Comparison of ENCODE assay signal across 9 cellular contexts in genomic region chr11:6402061-6402470, GRCh38. TPM values are rescaled to one million over a fixed set of nuclear protein-coding genes. Genes with fewer than 3 reads are reported as not detected.
DNase-seq lines count a peak whose midpoint lies in the region; ATAC-seq, FAIRE-seq and TF ChIP-seq lines count a peak whose summit lies in the region.
"Had no signal": no experiment of that assay in that cellular context is flagged by ENCODE, and none has a peak within 500 bp of the region (broad histone marks: within the 10 kb centered on the region; RNA-seq: fewer than 3 reads in every experiment).

No MANE protein-coding gene starts in this region.

- peaks cover 48% of the 10 kb centered on the region for H3K36me3 Mint-ChIP-seq in T-helper 2 cell treated with Interferon-gamma antibody and Interleukin-4, amounts not matched to agents 5 μg/mL and 100 μg/mL, for 36 hours (ENCODE audit: low read depth)
- peaks cover 5% of the 10 kb centered on the region for H3K36me3 Mint-ChIP-seq in stimulated activated memory B cell treated with anti-CD40 and anti-IgM and Interleukin-4, amounts not matched to agents 10 μg/mL and 1 μg/mL and 100 μg/mL, for 72 hours
- H3K36me3 Mint-ChIP-seq in glutamatergic neuron (ENCODE audit: unreplicated experiment): peaks cover 9% of the 10 kb centered on the region

- DNase-seq in activated CD4-positive, CD25-positive, alpha-beta regulatory T cell treated with anti-CD3 and anti-CD28 coated beads, Interleukin-2, amount 50 U/mL, for 72 hours: no peak
- peak; percentile 42 for DNase-seq in T-helper 2 cell treated with Interferon-gamma antibody and Interleukin-4, amounts not matched to agents 5 μg/mL and 100 μg/mL, for 36 hours (ENCODE audit: low spot score)
- DNase-seq in cerebellar cortex (ENCODE audit: low spot score): no peak
- no peak for DNase-seq in H54 (ENCODE audit: insufficient read length, low spot score)
- DNase-seq in glutamatergic neuron: no peak
- DNase-seq: 8988T had no signal

- peak overlapping the region; percentile 96 for H3K27ac Mint-ChIP-seq in T-helper 2 cell treated with Interferon-gamma antibody and Interleukin-4, amounts not matched to agents 5 μg/mL and 100 μg/mL, for 36 hours
- H3K27ac Mint-ChIP-seq in stimulated activated memory B cell treated with anti-CD40 and anti-IgM and Interleukin-4, amounts not matched to agents 10 μg/mL and 1 μg/mL and 100 μg/mL, for 72 hours: peak overlapping the region; percentile 84
- H3K27ac Mint-ChIP-seq in glutamatergic neuron (ENCODE audit: unreplicated experiment): no peak overlapping the region

- peak; percentile 10 to 18 for ATAC-seq in activated CD4-positive, CD25-positive, alpha-beta regulatory T cell treated with anti-CD3 and anti-CD28 coated beads, Interleukin-2, amount 50 U/mL, for 24 hours
- ATAC-seq in HG02798 (IDR thresholded peaks at IDR 0.05; ENCODE audit: poor library complexity, unreplicated experiment): peak; percentile 34
- ATAC-seq in stimulated activated memory B cell treated with anti-CD40 and anti-IgM and Interleukin-4, amounts not matched to agents 10 μg/mL and 1 μg/mL and 100 μg/mL, for 72 hours: peak; percentile 48

- H3K4me1 Mint-ChIP-seq in T-helper 2 cell treated with Interferon-gamma antibody and Interleukin-4, amounts not matched to agents 5 μg/mL and 100 μg/mL, for 36 hours (ENCODE audit: low read depth): peaks cover 57% of the 10 kb centered on the region
- H3K4me1 Mint-ChIP-seq in stimulated activated memory B cell treated with anti-CD40 and anti-IgM and Interleukin-4, amounts not matched to agents 10 μg/mL and 1 μg/mL and 100 μg/mL, for 72 hours: peaks cover 45% of the 10 kb centered on the region
- peaks cover 18% of the 10 kb centered on the region for H3K4me1 Mint-ChIP-seq in glutamatergic neuron (ENCODE audit: low read depth, unreplicated experiment)

- H3K9me3 Mint-ChIP-seq in T-helper 2 cell treated with Interferon-gamma antibody and Interleukin-4, amounts not matched to agents 5 μg/mL and 100 μg/mL, for 36 hours: no peaks in the 10 kb centered on the region
- no peaks in the 10 kb centered on the region for H3K9me3 Mint-ChIP-seq in stimulated activated memory B cell treated with anti-CD40 and anti-IgM and Interleukin-4, amounts not matched to agents 10 μg/mL and 1 μg/mL and 100 μg/mL, for 72 hours
- no peaks in the 10 kb centered on the region for H3K9me3 Mint-ChIP-seq in glutamatergic neuron (ENCODE audit: unreplicated experiment)

- no peak for FAIRE-seq in H54 (lab: Jason Lieb, UNC)

- peak overlapping the region; percentile 87 for H3K4me3 Mint-ChIP-seq in T-helper 2 cell treated with Interferon-gamma antibody and Interleukin-4, amounts not matched to agents 5 μg/mL and 100 μg/mL, for 36 hours
- peak overlapping the region; percentile 64 for H3K4me3 Mint-ChIP-seq in stimulated activated memory B cell treated with anti-CD40 and anti-IgM and Interleukin-4, amounts not matched to agents 10 μg/mL and 1 μg/mL and 100 μg/mL, for 72 hours
- H3K4me3 Mint-ChIP-seq in glutamatergic neuron (ENCODE audit: unreplicated experiment): no peak overlapping the region

- no peak for TF ChIP-seq CTCF in glutamatergic neuron (IDR thresholded peaks at IDR 0.05; ENCODE audit: partially characterized antibody, unreplicated experiment)

- no peaks in the 10 kb centered on the region for H3K27me3 Mint-ChIP-seq in T-helper 2 cell treated with Interferon-gamma antibody and Interleukin-4, amounts not matched to agents 5 μg/mL and 100 μg/mL, for 36 hours (ENCODE audit: low read depth)
- H3K27me3 Mint-ChIP-seq in stimulated activated memory B cell treated with anti-CD40 and anti-IgM and Interleukin-4, amounts not matched to agents 10 μg/mL and 1 μg/mL and 100 μg/mL, for 72 hours: no peaks in the 10 kb centered on the region
- H3K27me3 Mint-ChIP-seq in glutamatergic neuron (ENCODE audit: unreplicated experiment): peaks cover 4% of the 10 kb centered on the region

- TF ChIP-seq POLR2A in H54 (IDR thresholded peaks at IDR 0.05; ENCODE audit: low read depth, low read length): no peak

RNA-seq across cellular contexts. Expression of gene SMPD1, which starts 11.8 kb away (rescaled TPM):
- total RNA-seq in glutamatergic neuron (ENCODE audit: unreplicated experiment): 38.5 TPM

RNA-seq across cellular contexts. Expression of gene APBB1, which starts 16.8 kb away (rescaled TPM):
- 142 TPM for total RNA-seq in glutamatergic neuron (ENCODE audit: unreplicated experiment)

RNA-seq across cellular contexts. Expression of gene HPX, which starts 38.7 kb away (rescaled TPM):
- 9.6 TPM for total RNA-seq in glutamatergic neuron (ENCODE audit: unreplicated experiment)
